In genomic region chr5:162558120-162558519, GRCh38 we compare ENCODE assay signal across 9 cellular contexts.
"Had no signal": no experiment of that assay in that cellular context is flagged by ENCODE, and none has a peak within 500 bp of the region (broad histone marks: within the 10 kb centered on the region; RNA-seq: fewer than 3 reads in every experiment).

No MANE protein-coding gene starts in this region.

- H2AFZ ChIP-seq: GM23248, GM23338 had no signal

- DNase-seq: GM23248, GOT3, H7, H9, HCEC 1CT, HFFc6 had no signal

- H3K9me3 ChIP-seq: HAP-1 had no signal

- ATAC-seq: GM23338, HCT116 had no signal

- H3K27ac ChIP-seq: GM23248 had no signal

- H3K4me2 ChIP-seq: GM23338 had no signal

- H3K9ac ChIP-seq: GM23248 had no signal

- H3K4me3 ChIP-seq: GM23248, GM23338, HAP-1 had no signal

- H3K4me1 ChIP-seq: HAP-1 had no signal

- H3K36me3 ChIP-seq: HAP-1 had no signal
